Comparison of ENCODE assay signal across 8 cellular contexts in the genomic region with DNA sequence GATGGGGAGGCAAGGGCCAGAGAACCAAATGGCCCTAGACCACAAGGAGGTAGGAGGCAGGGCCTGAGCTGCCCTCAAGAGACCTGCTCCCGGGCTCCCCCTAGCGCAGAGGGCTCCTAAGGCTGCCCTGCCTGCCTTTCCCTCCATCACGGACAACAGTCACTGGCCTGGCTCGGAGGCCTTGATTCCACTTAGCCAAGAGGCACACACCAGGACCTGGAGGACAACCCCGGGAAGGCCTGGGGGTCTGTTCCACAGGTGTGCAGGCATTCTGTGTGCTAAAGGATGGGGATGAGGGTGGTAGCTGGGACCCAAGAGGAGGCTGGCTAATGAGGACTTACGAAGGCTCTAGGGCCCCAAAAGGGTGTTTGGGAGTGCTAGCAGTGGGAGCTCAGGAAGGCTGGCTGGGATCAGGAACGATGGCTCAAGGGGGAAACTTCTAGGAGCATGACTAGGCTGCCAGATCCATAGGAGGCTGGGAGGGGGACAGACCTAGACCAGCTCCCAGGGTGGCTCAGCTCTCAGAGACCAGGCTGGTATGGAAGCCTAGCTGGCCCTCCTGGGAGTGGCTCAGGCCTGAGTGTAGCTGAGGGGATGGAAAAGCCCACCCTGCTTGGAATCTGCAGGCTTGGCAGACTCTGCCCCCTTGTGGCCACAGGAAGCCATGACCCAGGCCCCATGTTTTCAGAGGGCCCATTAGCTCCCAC. TPM values are rescaled to one million over a fixed set of nuclear protein-coding genes. Genes with fewer than 3 reads are reported as not detected.
DNase-seq lines count a peak whose midpoint lies in the region; ATAC-seq, FAIRE-seq and TF ChIP-seq lines count a peak whose summit lies in the region.

No MANE protein-coding gene starts in this region.

- H3K36me3 Mint-ChIP-seq in stimulated activated effector memory CD8-positive, alpha-beta T cell treated with anti-CD3 and anti-CD28 coated beads, Interleukin-12 subunit alpha, Interleukin-12 subunit beta, amount 100 ng/mL, for 72 hours = peaks cover 9% of the 10 kb centered on the region

- TF ChIP-seq EP300 in A549 (IDR thresholded peaks at IDR 0.05) = no peak

- peaks cover 54% of the 10 kb centered on the region for H3K4me1 ChIP-seq in A549
- peaks cover 0 to 19% (median 3%) of the 10 kb centered on the region in 4 donors for H3K4me1 ChIP-seq in right lobe of liver

- no peak overlapping the region for H3K27ac Mint-ChIP-seq in stimulated activated effector memory CD8-positive, alpha-beta T cell treated with anti-CD3 and anti-CD28 coated beads, Interleukin-12 subunit alpha, Interleukin-12 subunit beta, amount 100 ng/mL, for 72 hours

- H3K27ac ChIP-seq in A549 (peak overlapping the region in 1 of 2 experiments; percentile 92; a peak in 4 of 6 replicates), right lobe of liver (no peak overlapping the region)

- TF ChIP-seq CTCF in A549 (IDR thresholded peaks at IDR 0.05) = peak; percentile 63
- TF ChIP-seq CTCF in right lobe of liver (IDR thresholded peaks at IDR 0.05) = peak; percentile 62 to 74 (median 63)

- POLR2A ChIA-PET in A549 (lab: Yijun Ruan, JAX) = interaction anchor here (0.5 to 0.6 kb wide), 2 partner anchors 413 to 770 kb away, joined by 3 to 5 read pairs; no protein-coding TSS in a partner anchor

- WGBS in A549 (ENCODE audit: missing lambda C conversion rate) = 56% methylated on average over 2 of the region's 7 CpGs
- 25% methylated on average over 6 of the region's 7 CpGs for whole genome bisulfite sequencing in right lobe of liver (ENCODE audit: insufficient coverage, low coverage, low lambda C conversion rate, missing lambda C conversion rate)

- DNase-seq in A549 (ENCODE audit: low read depth in 1 of 2, low spot score in 1 of 2) = peak; percentile 51 to 60
- DNase-seq in GM18507 (ENCODE audit: extremely low spot score, insufficient read length, low read depth) = peak; percentile 71
- peak; percentile 47 for DNase-seq in NCI-H2196 treated with DMSO at 0.1 percent for 48 hours (lab: John Stamatoyannopoulos, UW; ENCODE audit: unreplicated experiment)
- DNase-seq in dermis blood vessel endothelial cell = peak; percentile 71
- peak; percentile 71 to 76 (median 73) for DNase-seq in right lobe of liver
- DNase-seq in stimulated activated effector memory CD8-positive, alpha-beta T cell treated with anti-CD3 and anti-CD28 coated beads, Interleukin-12 subunit alpha, Interleukin-12 subunit beta, amount 100 ng/mL, for 72 hours (ENCODE audit: low spot score in 2 of 2) = peak; percentile 44 to 79

- peak overlapping the region; percentile 2 for H3K4me3 Mint-ChIP-seq in stimulated activated effector memory CD8-positive, alpha-beta T cell treated with anti-CD3 and anti-CD28 coated beads, Interleukin-12 subunit alpha, Interleukin-12 subunit beta, amount 100 ng/mL, for 72 hours

- H3K27me3 ChIP-seq in right lobe of liver = no peaks in the 10 kb centered on the region

- no peaks in the 10 kb centered on the region for H3K9me3 ChIP-seq in A549
- no peaks in the 10 kb centered on the region for H3K9me3 ChIP-seq in right lobe of liver

- peak; percentile 74 to 81 for TF ChIP-seq RAD21 in A549 (conservative IDR thresholded peaks at IDR 0.05 in 1 of 2, IDR thresholded peaks at IDR 0.05 in 1 of 2)

- no peak overlapping the region for H3K4me3 ChIP-seq in A549
- H3K4me3 ChIP-seq in right lobe of liver = peak overlapping the region in 1 of 3 donors; percentile 29

- ATAC-seq in A549 (peak; percentile 32 to 76; a peak in 4 of 6 replicates), right lobe of liver (peak; percentile 70 to 81 (median 75)), HG02610 (IDR thresholded peaks at IDR 0.05; ENCODE audit: unreplicated experiment) (no peak)
- ATAC-seq in activated CD4-positive, CD25-positive, alpha-beta regulatory T cell treated with anti-CD3 and anti-CD28 coated beads, Interleukin-2, amount 50 U/mL, for 24 hours = peak; percentile 12 to 58
- peak; percentile 66 for ATAC-seq in stimulated activated effector memory CD8-positive, alpha-beta T cell treated with anti-CD3 and anti-CD28 coated beads, Interleukin-12 subunit alpha, Interleukin-12 subunit beta, amount 100 ng/mL, for 72 hours

- FAIRE-seq in A549 (lab: Jason Lieb, UNC) (no peak), GM18507 (lab: Jason Lieb, UNC) (peak; percentile 64)

- TF ChIP-seq POLR2A in A549 (IDR thresholded peaks at IDR 0.05; ENCODE audit: low read length) = no peak
- TF ChIP-seq POLR2A in right lobe of liver (IDR thresholded peaks at IDR 0.05) = no peak

- intact Hi-C loops in right lobe of liver (cut with DNase I) = loop anchor here (5.0 to 10.0 kb wide), 2 partner anchors 170 to 172 kb away; no protein-coding TSS in a partner anchor

- no peaks in the 10 kb centered on the region for H3K9me3 Mint-ChIP-seq in stimulated activated effector memory CD8-positive, alpha-beta T cell treated with anti-CD3 and anti-CD28 coated beads, Interleukin-12 subunit alpha, Interleukin-12 subunit beta, amount 100 ng/mL, for 72 hours

- H3K4me2 ChIP-seq in A549 = no peak overlapping the region

- H3K4me1 Mint-ChIP-seq in stimulated activated effector memory CD8-positive, alpha-beta T cell treated with anti-CD3 and anti-CD28 coated beads, Interleukin-12 subunit alpha, Interleukin-12 subunit beta, amount 100 ng/mL, for 72 hours = peaks cover 23% of the 10 kb centered on the region

- CTCF ChIA-PET in A549 (lab: Yijun Ruan, JAX) = interaction anchor here (0.6 to 16.9 kb wide), 46 partner anchors 9 to 707 kb away, joined by 3 to 243 read pairs (median 4); a partner anchor contains a TSS

- no peaks in the 10 kb centered on the region for H3K36me3 ChIP-seq in right lobe of liver

TF ChIP-seq in A549, 52 proteins besides CTCF, POLR2A, EP300 and RAD21:
- no peak for TF ChIP-seq POLR2AphosphoS2 (conservative IDR thresholded peaks at IDR 0.05; ENCODE audit: low read length)
- no peak for TF ChIP-seq HEYL (CRISPR knock-in tag; IDR thresholded peaks at IDR 0.05)
- peak; percentile 76 for TF ChIP-seq SMC3 (IDR thresholded peaks at IDR 0.05)
- TF ChIP-seq RARB (CRISPR knock-in tag; IDR thresholded peaks at IDR 0.05) = no peak
- TF ChIP-seq, protein P1, sequence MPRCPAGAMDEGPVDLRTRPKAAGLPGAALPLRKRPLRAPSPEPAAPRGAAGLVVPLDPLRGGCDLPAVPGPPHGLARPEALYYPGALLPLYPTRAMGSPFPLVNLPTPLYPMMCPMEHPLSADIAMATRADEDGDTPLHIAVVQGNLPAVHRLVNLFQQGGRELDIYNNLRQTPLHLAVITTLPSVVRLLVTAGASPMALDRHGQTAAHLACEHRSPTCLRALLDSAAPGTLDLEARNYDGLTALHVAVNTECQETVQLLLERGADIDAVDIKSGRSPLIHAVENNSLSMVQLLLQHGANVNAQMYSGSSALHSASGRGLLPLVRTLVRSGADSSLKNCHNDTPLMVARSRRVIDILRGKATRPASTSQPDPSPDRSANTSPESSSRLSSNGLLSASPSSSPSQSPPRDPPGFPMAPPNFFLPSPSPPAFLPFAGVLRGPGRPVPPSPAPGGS (IDR thresholded peaks at IDR 0.05) = no peak
- no peak for TF ChIP-seq TFCP2L1 (CRISPR knock-in tag; IDR thresholded peaks at IDR 0.05)
- no peak for TF ChIP-seq HOXA7 (CRISPR knock-in tag; IDR thresholded peaks at IDR 0.05)
TF ChIP-seq in A549: peak in this region for 1.

RNA-seq across cellular contexts. Expression of a gene that starts 0.8 kb away (rescaled TPM):
- polyA plus RNA-seq in A549 (2011; rRNA removed) = 0.13 and 0.21 TPM in 2 replicates
- 0.26 and 0.35 TPM in 2 replicates for polyA plus RNA-seq in A549 (2012; cell fraction: cytosol; rRNA removed)
- 4.0 and 4.9 TPM in 2 replicates for polyA plus RNA-seq in A549 (2012; cell fraction: nucleus; rRNA removed)
- 0.49 to 0.90 TPM (median 0.53 TPM) in 3 replicates for polyA plus RNA-seq in A549 (2017; fragmentation: RNase III; extraction: RNeasy Plus Mini Kit Qiagen cat#74134 plus additional on column Dnase treatment)
- polyA minus RNA-seq in A549 (2011; rRNA and poly(A)+ RNA removed) = not detected in 2 replicates
- total RNA-seq in dermis blood vessel endothelial cell = not detected in 2 replicates
- total RNA-seq in right lobe of liver = under 1 TPM in 3 of 6 experiments, not detected in 3; 0.31 to 0.32 (median 0.31) TPM

RNA-seq across cellular contexts. Expression of a gene that starts 12.3 kb away (rescaled TPM):
- polyA plus RNA-seq in A549 (2011; rRNA removed) (8.1 and 12.9 TPM in 2 replicates), A549 (2017; fragmentation: RNase III; extraction: RNeasy Plus Mini Kit Qiagen cat#74134 plus additional on column Dnase treatment) (12.7 to 15.8 TPM (median 14.4 TPM) in 3 replicates)
- polyA plus RNA-seq in A549 (2012; cell fraction: cytosol; rRNA removed) = 11.9 and 13.7 TPM in 2 replicates
- polyA plus RNA-seq in A549 (2012; cell fraction: nucleus; rRNA removed) = 33.2 and 37.8 TPM in 2 replicates
- polyA minus RNA-seq in A549 (2011; rRNA and poly(A)+ RNA removed) = 23.7 and 28.0 TPM in 2 replicates
- total RNA-seq in dermis blood vessel endothelial cell (14.8 and 17.3 TPM in 2 replicates), right lobe of liver (10 to 100 TPM; 12.4 to 18.9 (median 14.8) TPM)

RNA-seq across cellular contexts. Expression of a gene that starts 35.4 kb away (rescaled TPM):
- 41.7 and 43.5 TPM in 2 replicates for polyA plus RNA-seq in A549 (2011; rRNA removed)
- polyA plus RNA-seq in A549 (2012; cell fraction: cytosol; rRNA removed) = 57.1 and 68.4 TPM in 2 replicates
- 170 and 171 TPM in 2 replicates for polyA plus RNA-seq in A549 (2012; cell fraction: nucleus; rRNA removed)
- 35.0 to 42.4 TPM (median 38.8 TPM) in 3 replicates for polyA plus RNA-seq in A549 (2017; fragmentation: RNase III; extraction: RNeasy Plus Mini Kit Qiagen cat#74134 plus additional on column Dnase treatment)
- 69.6 and 71.1 TPM in 2 replicates for polyA minus RNA-seq in A549 (2011; rRNA and poly(A)+ RNA removed)
- 24.2 and 24.3 TPM in 2 replicates for total RNA-seq in dermis blood vessel endothelial cell
- total RNA-seq in right lobe of liver = 10 to 100 TPM in 5 of 6 experiments, 1 to 10 TPM in 1; 8.9 to 27.5 (median 12.0) TPM

RNA-seq across cellular contexts. Expression of a gene that starts 40.3 kb away (rescaled TPM):
- polyA plus RNA-seq in A549 (2011; rRNA removed) (97.0 and 104 TPM in 2 replicates), A549 (2017; fragmentation: RNase III; extraction: RNeasy Plus Mini Kit Qiagen cat#74134 plus additional on column Dnase treatment) (91.0 to 101 TPM (median 91.2 TPM) in 3 replicates)
- 172 and 181 TPM in 2 replicates for polyA plus RNA-seq in A549 (2012; cell fraction: cytosol; rRNA removed)
- polyA plus RNA-seq in A549 (2012; cell fraction: nucleus; rRNA removed) = 119 and 130 TPM in 2 replicates
- polyA minus RNA-seq in A549 (2011; rRNA and poly(A)+ RNA removed) = 70.2 and 72.6 TPM in 2 replicates
- total RNA-seq in dermis blood vessel endothelial cell (64.6 and 99.2 TPM in 2 replicates), right lobe of liver (100 to 1,000 TPM in 2 of 6 experiments, 10 to 100 TPM in 4; 64.4 to 142 (median 76.9) TPM)

RNA-seq across cellular contexts. Expression of a gene that starts 44.6 kb away (rescaled TPM):
- 19.0 and 21.2 TPM in 2 replicates for polyA plus RNA-seq in A549 (2011; rRNA removed)
- 35.2 and 58.6 TPM in 2 replicates for polyA plus RNA-seq in A549 (2012; cell fraction: cytosol; rRNA removed)
- polyA plus RNA-seq in A549 (2012; cell fraction: nucleus; rRNA removed) = 49.6 and 74.1 TPM in 2 replicates
- polyA plus RNA-seq in A549 (2017; fragmentation: RNase III; extraction: RNeasy Plus Mini Kit Qiagen cat#74134 plus additional on column Dnase treatment) = 35.8 to 36.4 TPM (median 36.0 TPM) in 3 replicates
- polyA minus RNA-seq in A549 (2011; rRNA and poly(A)+ RNA removed) = 30.4 and 32.3 TPM in 2 replicates
- 50.2 and 64.4 TPM in 2 replicates for total RNA-seq in dermis blood vessel endothelial cell
- 10 to 100 TPM; 13.4 to 49.5 (median 18.5) TPM for total RNA-seq in right lobe of liver
